ENCODE assay signal across 16 cellular contexts in the genomic region with DNA sequence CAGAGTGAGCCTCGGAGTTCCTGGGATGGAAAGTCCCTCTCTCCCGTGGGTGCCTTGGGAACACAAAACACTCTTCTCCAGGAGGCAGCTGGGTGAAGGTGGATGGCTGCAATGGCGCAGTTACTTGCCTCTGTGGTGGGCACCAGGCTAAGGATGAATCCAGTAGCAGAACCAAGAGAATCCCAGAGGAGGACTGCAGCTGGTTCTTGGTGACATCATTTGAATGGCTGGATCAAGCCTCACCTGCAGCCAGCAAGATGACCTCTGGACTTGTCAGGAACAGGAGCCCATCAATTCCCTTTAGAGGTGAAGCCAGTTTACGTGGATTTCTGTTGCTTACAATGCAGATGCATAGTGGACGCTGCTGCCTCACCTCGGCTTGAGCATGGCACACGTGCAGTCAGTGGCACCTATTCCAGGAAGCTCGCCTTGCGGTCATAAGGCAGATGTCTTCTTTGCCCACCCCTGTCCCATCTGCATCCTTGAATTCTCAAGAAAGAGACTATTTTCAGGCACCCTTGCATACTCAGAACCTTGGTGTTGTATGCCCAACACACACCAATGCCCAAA. TPM values are rescaled to one million over a fixed set of nuclear protein-coding genes. Genes with fewer than 3 reads are reported as not detected.
"Had no signal": no experiment of that assay in that cellular context is flagged by ENCODE, and none has a peak within 500 bp of the region (broad histone marks: within the 10 kb centered on the region; RNA-seq: fewer than 3 reads in every experiment).

No MANE protein-coding gene starts in this region.

- H3K4me1 Mint-ChIP-seq: activated CD4-positive, alpha-beta T cell treated with anti-CD3 and anti-CD28 coated beads, Interleukin-2, amount 10 ng/mL, durations not matched to agents 7 days and 5 days; activated naive CD8-positive, alpha-beta T cell treated with anti-CD3 and anti-CD28 coated beads, Interleukin-2, amount 50 U/mL, for 24 hours; mesothelial cell of epicardium; neural crest cell had no signal

- H3K36me3 ChIP-seq: ascending aorta, pancreas, upper lobe of left lung had no signal

- FAIRE-seq: pancreas had no signal

- H3K9me3 Mint-ChIP-seq: activated CD4-positive, alpha-beta T cell treated with anti-CD3 and anti-CD28 coated beads, Interleukin-2, amount 10 ng/mL, durations not matched to agents 7 days and 5 days; activated naive CD8-positive, alpha-beta T cell treated with anti-CD3 and anti-CD28 coated beads, Interleukin-2, amount 50 U/mL, for 24 hours; activated T-helper 1 cell treated with anti-CD3 and anti-CD28 coated beads, Interleukin-12 subunit alpha, Interleukin-12 subunit beta, Interleukin-2, Interleukin-4 antibody, amounts not matched to agents 30 ng/mL and 10 ng/mL and 1 ng/mL, durations not matched to agents 14 hours and 24 hours and 36 hours; mesothelial cell of epicardium; neural crest cell had no signal

- H3K27me3 ChIP-seq: ascending aorta, dorsolateral prefrontal cortex, pancreas, upper lobe of left lung had no signal

- H3K4me1 ChIP-seq: ascending aorta, pancreas, upper lobe of left lung had no signal

- H3K27me3 Mint-ChIP-seq: activated CD4-positive, alpha-beta T cell treated with anti-CD3 and anti-CD28 coated beads, Interleukin-2, amount 10 ng/mL, durations not matched to agents 7 days and 5 days; activated naive CD8-positive, alpha-beta T cell treated with anti-CD3 and anti-CD28 coated beads, Interleukin-2, amount 50 U/mL, for 24 hours had no signal

- H3K4me3 ChIP-seq: ascending aorta, dorsolateral prefrontal cortex, pancreas, skin epidermis, upper lobe of left lung had no signal

- H3K4me3 Mint-ChIP-seq: activated CD4-positive, alpha-beta T cell treated with anti-CD3 and anti-CD28 coated beads, Interleukin-2, amount 10 ng/mL, durations not matched to agents 7 days and 5 days; activated naive CD8-positive, alpha-beta T cell treated with anti-CD3 and anti-CD28 coated beads, Interleukin-2, amount 50 U/mL, for 24 hours; activated T-helper 1 cell treated with anti-CD3 and anti-CD28 coated beads, Interleukin-12 subunit alpha, Interleukin-12 subunit beta, Interleukin-2, Interleukin-4 antibody, amounts not matched to agents 30 ng/mL and 10 ng/mL and 1 ng/mL, durations not matched to agents 14 hours and 24 hours and 36 hours; mesothelial cell of epicardium; neural crest cell had no signal

- DNase-seq: activated CD4-positive, alpha-beta T cell treated with anti-CD3 and anti-CD28 coated beads, Interleukin-2, amount 10 ng/mL, durations not matched to agents 7 days and 5 days; activated CD8-positive, alpha-beta memory T cell treated with anti-CD3 and anti-CD28 coated beads for 24 hours; activated naive CD4-positive, alpha-beta T cell treated with Interleukin-2 at 50 U/mL for 16 hours; activated naive CD8-positive, alpha-beta T cell treated with anti-CD3 and anti-CD28 coated beads, Interleukin-2, amount 50 U/mL, for 24 hours; glutamatergic neuron; pancreas; stimulated activated naive CD8-positive, alpha-beta T cell treated with anti-CD3 and anti-CD28 coated beads, Interleukin-15, Interleukin-2, amounts not matched to agents 100 U/mL and 50 U/mL, for 24 hours; SW 1271 had no signal

- H3K27ac Mint-ChIP-seq: activated CD4-positive, alpha-beta T cell treated with anti-CD3 and anti-CD28 coated beads, Interleukin-2, amount 10 ng/mL, durations not matched to agents 7 days and 5 days; activated naive CD8-positive, alpha-beta T cell treated with anti-CD3 and anti-CD28 coated beads, Interleukin-2, amount 50 U/mL, for 24 hours; activated T-helper 1 cell treated with anti-CD3 and anti-CD28 coated beads, Interleukin-12 subunit alpha, Interleukin-12 subunit beta, Interleukin-2, Interleukin-4 antibody, amounts not matched to agents 30 ng/mL and 10 ng/mL and 1 ng/mL, durations not matched to agents 14 hours and 24 hours and 36 hours; mesothelial cell of epicardium had no signal

- H3K36me3 Mint-ChIP-seq: mesothelial cell of epicardium had no signal

- H3K27ac ChIP-seq: ascending aorta, dorsolateral prefrontal cortex, pancreas, upper lobe of left lung had no signal

- H3K9me3 ChIP-seq: ascending aorta, pancreas, upper lobe of left lung had no signal

RNA-seq across cellular contexts. Expression of a gene that starts 34.1 kb away (rescaled TPM):
- total RNA-seq: activated CD4-positive, alpha-beta T cell treated with anti-CD3 and anti-CD28 coated beads, Interleukin-2, amount 10 ng/mL, durations not matched to agents 7 days and 5 days; activated T-helper 1 cell treated with anti-CD3 and anti-CD28 coated beads, Interleukin-12 subunit alpha, Interleukin-12 subunit beta, Interleukin-2, Interleukin-4 antibody, amounts not matched to agents 30 ng/mL and 10 ng/mL and 1 ng/mL, durations not matched to agents 14 hours and 24 hours and 36 hours; T-helper 2 cell treated with Interferon-gamma antibody and Interleukin-4, amounts not matched to agents 100 ng/mL and 5 ng/mL, for 36 hours had no signal
